ENCODE assay signal across 8 cellular contexts in the genomic region with DNA sequence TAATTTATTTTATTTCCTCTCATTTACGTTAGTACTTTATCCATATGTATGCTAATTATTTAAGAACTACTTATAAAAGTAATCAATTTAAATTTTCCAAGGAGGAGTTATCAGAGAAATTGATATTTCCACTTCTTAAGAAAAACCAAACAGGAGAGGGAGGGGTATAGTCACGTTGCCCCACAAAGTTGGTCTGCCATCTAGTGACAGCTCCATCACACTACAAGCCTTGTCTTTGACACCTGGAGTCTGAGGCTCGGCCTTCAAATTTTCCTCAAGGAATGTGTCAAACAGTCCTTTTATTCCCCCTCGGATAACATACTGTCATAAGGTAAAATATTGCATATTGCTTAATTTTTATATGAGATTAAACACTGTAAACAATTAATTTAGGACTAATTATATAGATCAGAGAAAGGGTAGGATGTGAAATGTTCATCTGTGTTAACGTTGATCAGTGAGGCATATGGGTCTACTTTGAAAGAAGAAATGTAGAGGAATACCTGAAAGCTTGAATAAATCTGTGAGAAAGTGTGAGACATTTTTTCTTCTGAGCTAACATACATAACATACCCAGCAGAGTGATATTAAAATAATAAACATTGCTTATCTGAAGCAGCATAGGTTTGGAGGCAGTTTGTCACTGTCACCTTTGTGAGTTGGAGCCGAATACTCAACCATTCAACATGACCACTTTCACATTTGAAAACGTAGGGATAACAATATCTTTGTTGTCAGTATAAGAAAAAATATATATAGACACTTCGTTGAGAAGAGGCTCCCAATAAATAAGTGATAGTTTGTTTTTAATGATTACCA.
A peak's percentile ranks its signal among the peaks of the same experiment; 100 is the strongest.
DNase-seq lines count a peak whose midpoint lies in the region; ATAC-seq and TF ChIP-seq lines count a peak whose summit lies in the region.

No MANE protein-coding gene starts in this region.

- CTCF ChIA-PET in CD4-positive, alpha-beta T cell (lab: Charles Lee) = no interaction called here

- no peaks in the 10 kb centered on the region for H3K9me3 Mint-ChIP-seq in CD4-positive, alpha-beta T cell
- H3K9me3 Mint-ChIP-seq in HFFc6 (no peaks in the 10 kb centered on the region; the same call in 1 of the 2 replicates), type B pancreatic cell (no peaks in the 10 kb centered on the region)

- peaks cover 5% of the 10 kb centered on the region for H3K27me3 Mint-ChIP-seq in CD4-positive, alpha-beta T cell
- no peaks in the 10 kb centered on the region for H3K27me3 Mint-ChIP-seq in HFFc6 (ENCODE audit: insufficient read depth)
- H3K27me3 Mint-ChIP-seq in type B pancreatic cell = no peaks in the 10 kb centered on the region

- H3K4me3 ChIP-seq in Loucy (ENCODE audit: low read length, poor library complexity, severe bottlenecking) = no peak overlapping the region
- H3K4me3 ChIP-seq in hepatocyte = no peak overlapping the region

- no peaks in the 10 kb centered on the region for H3K4me1 Mint-ChIP-seq in CD4-positive, alpha-beta T cell (ENCODE audit: low read depth)
- H3K4me1 Mint-ChIP-seq in HFFc6 (ENCODE audit: low read depth) = no peaks in the 10 kb centered on the region
- peaks cover 11% of the 10 kb centered on the region for H3K4me1 Mint-ChIP-seq in type B pancreatic cell (ENCODE audit: unreplicated experiment)

- intact Hi-C loops in CD4-positive, alpha-beta T cell (cut with DNase I, micrococcal nuclease) = no loop called here

- WGBS in hepatocyte (ENCODE audit: low lambda C conversion rate, missing lambda C conversion rate) = 51% methylated on average over 8 of the region's 8 CpGs

- H2AFZ ChIP-seq in Loucy (ENCODE audit: low read length) (no peak overlapping the region), hepatocyte (no peak overlapping the region)

- peaks cover 5% of the 10 kb centered on the region for H3K27me3 ChIP-seq in CD4-positive, alpha-beta T cell (ENCODE audit: control insufficient read depth, insufficient read depth, low read length)
- H3K27me3 ChIP-seq in Loucy (ENCODE audit: insufficient read depth, low read length, poor library complexity, severe bottlenecking) (no peaks in the 10 kb centered on the region), hepatocyte (no peaks in the 10 kb centered on the region)

- no peak overlapping the region for H3K4me2 ChIP-seq in Loucy (ENCODE audit: low read depth, low read length, poor library complexity, severe bottlenecking)
- H3K4me2 ChIP-seq in hepatocyte = no peak overlapping the region

- H3K36me3 Mint-ChIP-seq in CD4-positive, alpha-beta T cell (ENCODE audit: low read depth) = no peaks in the 10 kb centered on the region
- H3K36me3 Mint-ChIP-seq in HFFc6 (ENCODE audit: low read depth) = no peaks in the 10 kb centered on the region
- H3K36me3 Mint-ChIP-seq in type B pancreatic cell = no peaks in the 10 kb centered on the region

- H3K27ac Mint-ChIP-seq in CD4-positive, alpha-beta T cell = no peak overlapping the region
- H3K27ac Mint-ChIP-seq in HFFc6 (no peak overlapping the region), type B pancreatic cell (no peak overlapping the region)

- no peak overlapping the region for H3K4me3 Mint-ChIP-seq in CD4-positive, alpha-beta T cell
- H3K4me3 Mint-ChIP-seq in HFFc6 = no peak overlapping the region
- H3K4me3 Mint-ChIP-seq in type B pancreatic cell = no peak overlapping the region

- H3K27ac ChIP-seq in CD4-positive, alpha-beta T cell (ENCODE audit: low read depth, low read length) = no peak overlapping the region
- no peak overlapping the region for H3K27ac ChIP-seq in VCaP
- H3K27ac ChIP-seq in hepatocyte = no peak overlapping the region

- H3K36me3 ChIP-seq in Loucy (ENCODE audit: insufficient read depth, low read length) = no peaks in the 10 kb centered on the region
- H3K36me3 ChIP-seq in hepatocyte (replicated peaks; ENCODE audit: insufficient read depth, low read depth) = no peaks in the 10 kb centered on the region

- peak; percentile 48 for TF ChIP-seq CTCF in CD4-positive, alpha-beta T cell (IDR thresholded peaks at IDR 0.05)
- TF ChIP-seq CTCF in GM12874 (IDR thresholded peaks at IDR 0.05; ENCODE audit: insufficient read depth, low read depth, low read length) (peak; percentile 71), HFFc6 (IDR thresholded peaks at IDR 0.05) (peak; percentile 69), Loucy (conservative IDR thresholded peaks at IDR 0.05; ENCODE audit: low read length) (peak; percentile 88), VCaP (conservative IDR thresholded peaks at IDR 0.05) (peak; percentile 94), hepatocyte (IDR thresholded peaks at IDR 0.05; ENCODE audit: poor library complexity) (peak; percentile 63), type B pancreatic cell (conservative IDR thresholded peaks at IDR 0.05) (peak; percentile 78)

- DNase-seq in CD4-positive, alpha-beta T cell = no peak
- DNase-seq in HFFc6 = no peak
- peak; percentile 61 for DNase-seq in hepatocyte (ENCODE audit: low spot score)
- DNase-seq in type B pancreatic cell (ENCODE audit: extremely low spot score, unreplicated experiment) = no peak
- no peak for DNase-seq in NCI-H1694 treated with DMSO at 0.1 percent for 48 hours (lab: John Stamatoyannopoulos, UW)

- no peak overlapping the region for H3K9ac ChIP-seq in Loucy (ENCODE audit: low read depth, low read length, poor library complexity, severe bottlenecking)

- H4K20me1 ChIP-seq in Loucy (ENCODE audit: insufficient read depth, low read length, poor library complexity, severe bottlenecking) (no peaks in the 10 kb centered on the region), hepatocyte (ENCODE audit: insufficient read depth, poor library complexity, severe bottlenecking) (no peaks in the 10 kb centered on the region)

- peaks cover 3% of the 10 kb centered on the region for H3K4me1 ChIP-seq in Loucy (ENCODE audit: insufficient read depth, low read length, poor library complexity, severe bottlenecking)
- no peaks in the 10 kb centered on the region for H3K4me1 ChIP-seq in hepatocyte (ENCODE audit: insufficient read depth)

- H3K9me2 ChIP-seq in Loucy (replicated peaks; ENCODE audit: low read depth, low read length) = no peaks in the 10 kb centered on the region
- no peaks in the 10 kb centered on the region for H3K9me2 ChIP-seq in hepatocyte (replicated peaks; ENCODE audit: insufficient read depth)

- no peaks in the 10 kb centered on the region for H3K9me3 ChIP-seq in CD4-positive, alpha-beta T cell (ENCODE audit: control insufficient read depth, low read length)
- H3K9me3 ChIP-seq in Loucy (ENCODE audit: insufficient read depth, low read depth, low read length) = no peaks in the 10 kb centered on the region
- H3K9me3 ChIP-seq in hepatocyte (ENCODE audit: low read depth) = no peaks in the 10 kb centered on the region

- no peaks in the 10 kb centered on the region for H3K79me2 ChIP-seq in Loucy (ENCODE audit: insufficient read depth, low read length)
- no peaks in the 10 kb centered on the region for H3K79me2 ChIP-seq in hepatocyte

- ATAC-seq in CD4-positive, alpha-beta T cell (ENCODE audit: poor library complexity) = no peak

- no peaks in the 10 kb centered on the region for H3F3A ChIP-seq in Loucy (ENCODE audit: low read depth)

- POLR2A ChIA-PET in CD4-positive, alpha-beta T cell (lab: Charles Lee) = no interaction called here
